In genomic region chr6:56669585-56669984, GRCh38 we compare ENCODE assay signal across 16 cellular contexts. TPM values are rescaled to one million over a fixed set of nuclear protein-coding genes. Genes with fewer than 3 reads are reported as not detected.
DNase-seq lines count a peak whose midpoint lies in the region; ATAC-seq and TF ChIP-seq lines count a peak whose summit lies in the region.
"Had no signal": no experiment of that assay in that cellular context is flagged by ENCODE, and none has a peak within 500 bp of the region (broad histone marks: within the 10 kb centered on the region; RNA-seq: fewer than 3 reads in every experiment).

No MANE protein-coding gene starts in this region.

- no peak for TF ChIP-seq POLR2A in suprapubic skin (IDR thresholded peaks at IDR 0.05)

- TF ChIP-seq CTCF in dorsolateral prefrontal cortex (IDR thresholded peaks at IDR 0.05 in 54 of 56, conservative IDR thresholded peaks at IDR 0.05 in 2 of 56; ENCODE audit: low read depth in 1 of 56, partially characterized antibody in 56 of 56) (peak in 4 of 56 donors; percentile 6 to 28 (median 12)), left lung (IDR thresholded peaks at IDR 0.05) (no peak), suprapubic skin (IDR thresholded peaks at IDR 0.05) (no peak)

- H3K9me3 ChIP-seq in left lung: no peaks in the 10 kb centered on the region
- H3K9me3 ChIP-seq in suprapubic skin: no peaks in the 10 kb centered on the region
- H3K9me3 ChIP-seq: HAP-1, right lobe of liver had no signal

- peak overlapping the region in 4 of 59 donors; percentile 18 to 32 (median 19) for H3K4me3 ChIP-seq in dorsolateral prefrontal cortex
- H3K4me3 ChIP-seq in left lung: no peak overlapping the region
- H3K4me3 ChIP-seq in suprapubic skin: no peak overlapping the region
- H3K4me3 ChIP-seq: HAP-1, right lobe of liver had no signal

- H3K36me3 ChIP-seq in left lung (no peaks in the 10 kb centered on the region), suprapubic skin (no peaks in the 10 kb centered on the region)
- H3K36me3 ChIP-seq: HAP-1, right lobe of liver had no signal

- TF ChIP-seq EP300 in suprapubic skin (IDR thresholded peaks at IDR 0.05): no peak

- WGBS in suprapubic skin: 56% methylated on average over 3 of the region's 3 CpGs

- H3K27me3 ChIP-seq in dorsolateral prefrontal cortex: no peaks in the 10 kb centered on the region
- H3K27me3 ChIP-seq in left lung: no peaks in the 10 kb centered on the region
- no peaks in the 10 kb centered on the region for H3K27me3 ChIP-seq in suprapubic skin
- H3K27me3 ChIP-seq: right lobe of liver had no signal

- intact Hi-C loops in dorsolateral prefrontal cortex (cut with DNase I) (no loop called here), left lung (cut with DNase I) (no loop called here)

- ATAC-seq in left lung (peak; percentile 16), GM19023 (IDR thresholded peaks at IDR 0.05; ENCODE audit: unreplicated experiment) (no peak)
- ATAC-seq: left colon had no signal

- peak overlapping the region; percentile 4 to 99 (median 93) for H3K27ac ChIP-seq in dorsolateral prefrontal cortex
- H3K27ac ChIP-seq in left lung: peak overlapping the region in 1 of 2 donors; percentile 28
- peak overlapping the region; percentile 34 for H3K27ac ChIP-seq in suprapubic skin

- peaks cover 5 to 12% of the 10 kb centered on the region in 2 donors for H3K4me1 ChIP-seq in left lung
- peaks cover 30% of the 10 kb centered on the region for H3K4me1 ChIP-seq in suprapubic skin
- H3K4me1 ChIP-seq: HAP-1 had no signal

- peak; percentile 35 for DNase-seq in NCI-H446 treated with DMSO at 0.1 percent for 48 hours (lab: John Stamatoyannopoulos, UW)
- DNase-seq in dorsolateral prefrontal cortex: peak in 2 of 10 donors; percentile 46 to 63
- DNase-seq in left lung: no peak
- DNase-seq in suprapubic skin (ENCODE audit: low spot score in 2 of 2): no peak
- no peak for DNase-seq in NCI-H510A treated with DMSO at 0.1 percent for 48 hours (lab: John Stamatoyannopoulos, UW)
- no peak for DNase-seq in DMS 273 treated with DMSO at 0.1 percent for 48 hours (lab: John Stamatoyannopoulos, UW)
- no peak for DNase-seq in COR-L47 (lab: John Stamatoyannopoulos, UW)
- DNase-seq: activated naive CD4-positive, alpha-beta T cell; left colon; NCI-H1436; NCI-H526; nephron progenitor cell; stimulated activated naive CD4-positive, alpha-beta T cell treated with Interleukin-2 at 50 U/mL for 16 hours had no signal

RNA-seq across cellular contexts. Expression of gene DST, which starts 26.9 kb away (rescaled TPM):
- total RNA-seq in dorsolateral prefrontal cortex (1,000 to 10,000 TPM in 3 of 120 experiments, 100 to 1,000 TPM in 117; 466 to 1,197 (median 668) TPM), left lung (100 to 1,000 TPM; 290 to 337 TPM), suprapubic skin (1,000 to 10,000 TPM in 1 of 4 donors, 100 to 1,000 TPM in 3; 637 to 1,048 (median 751) TPM)
